In genomic region chr1:42165511-42166210, GRCh38 we compare ENCODE assay signal across 8 cellular contexts. TPM values are rescaled to one million over a fixed set of nuclear protein-coding genes. Genes with fewer than 3 reads are reported as not detected.
DNase-seq lines count a peak whose midpoint lies in the region; ATAC-seq and TF ChIP-seq lines count a peak whose summit lies in the region.

No MANE protein-coding gene starts in this region.

- H3K36me3 ChIP-seq in breast epithelium, result no peaks in the 10 kb centered on the region

- H3K36me3 Mint-ChIP-seq in mesothelial cell of epicardium, result peaks cover 6% of the 10 kb centered on the region
- no peaks in the 10 kb centered on the region for H3K36me3 Mint-ChIP-seq in activated CD8-positive, alpha-beta T cell treated with anti-CD3 and anti-CD28 coated beads for 36 hours (ENCODE audit: low read depth)

- peaks cover 21% of the 10 kb centered on the region for H3K4me1 Mint-ChIP-seq in mesothelial cell of epicardium
- no peaks in the 10 kb centered on the region for H3K4me1 Mint-ChIP-seq in activated CD8-positive, alpha-beta T cell treated with anti-CD3 and anti-CD28 coated beads for 36 hours (ENCODE audit: low read depth)

- intact Hi-C loops in breast epithelium (cut with DNase I; ENCODE audit: low total_unique reads), result no loop called here
- intact Hi-C loops in activated CD8-positive, alpha-beta T cell treated with anti-CD3 and anti-CD28 coated beads for 36 hours (cut with micrococcal nuclease), result no loop called here

- H3K9me3 Mint-ChIP-seq in mesothelial cell of epicardium, result peaks cover 13% of the 10 kb centered on the region
- H3K9me3 Mint-ChIP-seq in activated CD8-positive, alpha-beta T cell treated with anti-CD3 and anti-CD28 coated beads for 36 hours, result peaks cover 6% of the 10 kb centered on the region

- no peaks in the 10 kb centered on the region for H3K4me1 ChIP-seq in breast epithelium

- peak; percentile 88 for DNase-seq in DMS53 (lab: John Stamatoyannopoulos, UW)
- DNase-seq in NCI-H2107 treated with DMSO at 0.1 percent for 48 hours (lab: John Stamatoyannopoulos, UW; ENCODE audit: unreplicated experiment), result peak; percentile 74
- DNase-seq in breast epithelium (ENCODE audit: low spot score in 2 of 2), result peak; percentile 89 to 96
- DNase-seq in mesothelial cell of epicardium (ENCODE audit: low spot score in 2 of 2, unreplicated experiment in 2 of 2), result peak; percentile 79 to 93
- no peak for DNase-seq in GDM1 (lab: John Stamatoyannopoulos, UW)
- DNase-seq in NCI-H1930 (lab: John Stamatoyannopoulos, UW), result no peak
- DNase-seq in activated CD8-positive, alpha-beta T cell treated with anti-CD3 and anti-CD28 coated beads for 36 hours, result no peak

- peaks cover 0 to 6% of the 10 kb centered on the region in 2 donors for H3K9me3 ChIP-seq in breast epithelium

- no peaks in the 10 kb centered on the region for H3K27me3 ChIP-seq in breast epithelium

- H3K4me3 Mint-ChIP-seq in mesothelial cell of epicardium, result no peak overlapping the region
- H3K4me3 Mint-ChIP-seq in activated CD8-positive, alpha-beta T cell treated with anti-CD3 and anti-CD28 coated beads for 36 hours, result no peak overlapping the region

- POLR2A ChIA-PET in activated CD8-positive, alpha-beta T cell treated with anti-CD3 and anti-CD28 coated beads for 36 hours (lab: Charles Lee), result interaction anchor here (1.0 kb wide), 1 partner anchor 11 kb away, joined by 4 read pairs; no protein-coding TSS in a partner anchor

- no peak for TF ChIP-seq POLR2A in breast epithelium (IDR thresholded peaks at IDR 0.05)

- H3K4me3 ChIP-seq in breast epithelium, result no peak overlapping the region

- peak overlapping the region; percentile 92 for H3K27ac Mint-ChIP-seq in mesothelial cell of epicardium
- no peak overlapping the region for H3K27ac Mint-ChIP-seq in activated CD8-positive, alpha-beta T cell treated with anti-CD3 and anti-CD28 coated beads for 36 hours

- TF ChIP-seq CTCF in breast epithelium (IDR thresholded peaks at IDR 0.05) (no peak), mesothelial cell of epicardium (IDR thresholded peaks at IDR 0.05; ENCODE audit: unreplicated experiment) (no peak)
- no peak for TF ChIP-seq CTCF in activated CD8-positive, alpha-beta T cell treated with anti-CD3 and anti-CD28 coated beads for 36 hours (IDR thresholded peaks at IDR 0.05)

- ATAC-seq in activated CD8-positive, alpha-beta T cell treated with anti-CD3 and anti-CD28 coated beads for 36 hours, result no peak
- ATAC-seq in GM21786 (IDR thresholded peaks at IDR 0.05; ENCODE audit: unreplicated experiment), result no peak

- H3K27me3 Mint-ChIP-seq in mesothelial cell of epicardium (ENCODE audit: low read depth), result no peaks in the 10 kb centered on the region
- peaks cover 3% of the 10 kb centered on the region for H3K27me3 Mint-ChIP-seq in activated CD8-positive, alpha-beta T cell treated with anti-CD3 and anti-CD28 coated beads for 36 hours

- H3K27ac ChIP-seq in breast epithelium, result peak overlapping the region in 1 of 2 donors; percentile 8

- CTCF ChIA-PET in activated CD8-positive, alpha-beta T cell treated with anti-CD3 and anti-CD28 coated beads for 36 hours (lab: Charles Lee), result interaction anchor here (1.2 to 7.1 kb wide), 2 partner anchors 8 to 10 kb away, joined by 3 to 53 read pairs; no protein-coding TSS in a partner anchor

RNA-seq across cellular contexts. Expression of gene GUCA2A, which starts 1.1 kb away (rescaled TPM):
- total RNA-seq in breast epithelium, result 1 to 10 TPM in 1 of 3 donors, not detected in 2; 8.8 TPM
- not detected in 3 replicates for total RNA-seq in mesothelial cell of epicardium
- total RNA-seq in activated CD8-positive, alpha-beta T cell treated with anti-CD3 and anti-CD28 coated beads for 36 hours, result not detected

RNA-seq across cellular contexts. Expression of gene GUCA2B, which starts 12.5 kb away (rescaled TPM):
- not detected for total RNA-seq in breast epithelium
- total RNA-seq in mesothelial cell of epicardium, result not detected in 3 replicates
- not detected for total RNA-seq in activated CD8-positive, alpha-beta T cell treated with anti-CD3 and anti-CD28 coated beads for 36 hours

Comparison
In these comparisons a context has a peak if more than half of its experiments do, and no peak if none do; other contexts are left out.
1. DNase-seq: peak in DMS53 (single experiment), NCI-H2107 treated with DMSO at 0.1 percent for 48 hours (single experiment), breast epithelium (2 of 2) and mesothelial cell of epicardium (2 of 2); none in GDM1 (single experiment), NCI-H1930 (0 of 2) and activated CD8-positive, alpha-beta T cell treated with anti-CD3 and anti-CD28 coated beads for 36 hours (single experiment).